Comparison of ENCODE assay signal across 13 cellular contexts in the genomic region with DNA sequence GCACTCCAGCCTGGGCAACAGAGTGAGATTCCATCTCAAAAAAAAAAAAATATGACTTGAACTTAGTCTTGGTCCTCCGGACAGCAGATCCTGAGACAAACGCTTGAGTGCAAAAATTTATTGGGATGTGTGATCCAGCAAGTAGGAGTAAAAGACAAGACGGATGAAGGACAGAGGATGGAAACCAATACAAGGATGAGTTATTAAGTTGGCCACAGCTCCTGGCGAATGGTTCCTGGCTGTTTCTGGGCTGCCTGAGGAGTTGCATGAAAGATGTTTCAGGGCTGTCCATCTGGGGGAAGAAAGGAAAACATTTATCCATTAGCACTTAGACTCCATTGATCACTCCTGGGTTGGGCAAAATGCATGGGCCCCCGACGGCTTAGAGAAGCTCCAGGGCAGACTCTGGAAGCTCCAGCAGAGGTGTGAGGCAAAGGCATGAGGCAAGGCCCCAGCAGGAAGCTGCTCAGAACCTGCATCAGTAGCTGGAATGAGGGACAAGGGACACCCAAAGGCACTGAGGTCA.
"Had no signal": no experiment of that assay in that cellular context is flagged by ENCODE, and none has a peak within 500 bp of the region (broad histone marks: within the 10 kb centered on the region; RNA-seq: fewer than 3 reads in every experiment).

No MANE protein-coding gene starts in this region.

- H3K27ac ChIP-seq: psoas muscle had no signal

- H3K9me3 Mint-ChIP-seq: activated naive CD8-positive, alpha-beta T cell treated with anti-CD3 and anti-CD28 coated beads, Interleukin-2, amount 10 ng/mL, durations not matched to agents 7 days and 5 days; naive thymus-derived CD8-positive, alpha-beta T cell; stimulated activated naive CD8-positive, alpha-beta T cell treated with anti-CD3 and anti-CD28 coated beads, Interleukin-15, amount 100 ng/mL, for 72 hours had no signal

- H3K4me3 Mint-ChIP-seq: activated naive CD8-positive, alpha-beta T cell treated with anti-CD3 and anti-CD28 coated beads, Interleukin-2, amount 10 ng/mL, durations not matched to agents 7 days and 5 days; naive thymus-derived CD8-positive, alpha-beta T cell; stimulated activated naive CD8-positive, alpha-beta T cell treated with anti-CD3 and anti-CD28 coated beads, Interleukin-15, amount 100 ng/mL, for 72 hours had no signal

- H3K27me3 Mint-ChIP-seq: naive thymus-derived CD8-positive, alpha-beta T cell; stimulated activated naive CD8-positive, alpha-beta T cell treated with anti-CD3 and anti-CD28 coated beads, Interleukin-15, amount 100 ng/mL, for 72 hours had no signal

- FAIRE-seq: frontal cortex had no signal

- ATAC-seq: naive thymus-derived CD8-positive, alpha-beta T cell; psoas muscle; stimulated activated naive CD8-positive, alpha-beta T cell treated with anti-CD3 and anti-CD28 coated beads, Interleukin-15, amount 100 ng/mL, for 72 hours had no signal

- DNase-seq: activated CD4-positive, alpha-beta T cell treated with anti-CD3 and anti-CD28 coated beads for 1 hour; activated CD4-positive, alpha-beta T cell treated with anti-CD3 and anti-CD28 coated beads, Interleukin-2, amount 50 U/mL, for 48 hours; activated CD8-positive, alpha-beta memory T cell treated with anti-CD3 and anti-CD28 coated beads, Interleukin-2, amount 50 U/mL, for 4 hours; activated naive CD8-positive, alpha-beta T cell treated with anti-CD3 and anti-CD28 coated beads, Interleukin-2, amount 10 ng/mL, durations not matched to agents 7 days and 5 days; hippocampal formation; naive thymus-derived CD8-positive, alpha-beta T cell; stimulated activated CD4-positive, alpha-beta T cell treated with anti-CD3 and anti-CD28 coated beads, Interleukin-15, amount 100 ng/mL, for 24 hours; stimulated activated CD4-positive, alpha-beta T cell treated with anti-CD3 and anti-CD28 coated beads, Interleukin-4, amount 100 ng/mL, for 4 hours; stimulated activated naive CD8-positive, alpha-beta T cell treated with anti-CD3 and anti-CD28 coated beads, Interleukin-15, amount 100 ng/mL, for 72 hours; trophoblast cell had no signal

- H3K27ac Mint-ChIP-seq: activated naive CD8-positive, alpha-beta T cell treated with anti-CD3 and anti-CD28 coated beads, Interleukin-2, amount 10 ng/mL, durations not matched to agents 7 days and 5 days; naive thymus-derived CD8-positive, alpha-beta T cell; stimulated activated naive CD8-positive, alpha-beta T cell treated with anti-CD3 and anti-CD28 coated beads, Interleukin-15, amount 100 ng/mL, for 72 hours had no signal

- H3K36me3 Mint-ChIP-seq: naive thymus-derived CD8-positive, alpha-beta T cell had no signal

- H3K9me3 ChIP-seq: mucosa of descending colon, psoas muscle had no signal

- H3K4me3 ChIP-seq: mucosa of descending colon, psoas muscle had no signal
